ENCODE assay signal across 20 cellular contexts in genomic region chr16:81611721-81612120, GRCh38.
DNase-seq lines count a peak whose midpoint lies in the region; ATAC-seq and TF ChIP-seq lines count a peak whose summit lies in the region.
"Had no signal": no experiment of that assay in that cellular context is flagged by ENCODE, and none has a peak within 500 bp of the region (broad histone marks: within the 10 kb centered on the region; RNA-seq: fewer than 3 reads in every experiment).

No MANE protein-coding gene starts in this region.

- peaks cover 0 to 24% (median 0%) of the 10 kb centered on the region in 9 donors for H3K36me3 ChIP-seq in heart left ventricle
- peaks cover 0 to 29% (median 7%) of the 10 kb centered on the region in 4 donors for H3K36me3 ChIP-seq in upper lobe of left lung
- H3K36me3 ChIP-seq: SJCRH30 had no signal

- peaks cover 4 to 11% (median 9%) of the 10 kb centered on the region in 4 donors for H3K4me1 Mint-ChIP-seq in naive thymus-derived CD8-positive, alpha-beta T cell

- H3K9me3 Mint-ChIP-seq in naive thymus-derived CD8-positive, alpha-beta T cell: no peaks in the 10 kb centered on the region
- H3K9me3 Mint-ChIP-seq: IgD-negative memory B cell, naive B cell had no signal

- peak overlapping the region in 8 of 10 donors; percentile 34 to 85 (median 72) for H3K27ac Mint-ChIP-seq in naive thymus-derived CD8-positive, alpha-beta T cell

- H3K4me3 Mint-ChIP-seq in naive thymus-derived CD8-positive, alpha-beta T cell: no peak overlapping the region
- H3K4me3 Mint-ChIP-seq: IgD-negative memory B cell, naive B cell had no signal

- H3K4me3 ChIP-seq in heart left ventricle (peak overlapping the region in 3 of 12 donors; percentile 32 to 42 (median 39)), upper lobe of left lung (no peak overlapping the region)
- H3K4me3 ChIP-seq: cardiac muscle cell, SJCRH30 had no signal

- TF ChIP-seq POLR2A in heart left ventricle (IDR thresholded peaks at IDR 0.05) (no peak), upper lobe of left lung (IDR thresholded peaks at IDR 0.05) (no peak)

- peaks cover 0 to 36% (median 0%) of the 10 kb centered on the region in 3 donors for H3K36me3 Mint-ChIP-seq in naive thymus-derived CD8-positive, alpha-beta T cell

- TF ChIP-seq CTCF in heart left ventricle (IDR thresholded peaks at IDR 0.05) (no peak), upper lobe of left lung (IDR thresholded peaks at IDR 0.05) (no peak)

- no peaks in the 10 kb centered on the region for H3K27me3 ChIP-seq in heart left ventricle
- no peaks in the 10 kb centered on the region for H3K27me3 ChIP-seq in upper lobe of left lung
- H3K27me3 ChIP-seq: cardiac muscle cell, SJCRH30 had no signal

- H3K9me3 ChIP-seq in heart left ventricle (no peaks in the 10 kb centered on the region), upper lobe of left lung (no peaks in the 10 kb centered on the region)
- H3K9me3 ChIP-seq: SJCRH30 had no signal

- WGBS in heart left ventricle, 4 donors: 73 to 89% (median 75%) methylated on average over 6 of the region's 6 CpGs
- 73% methylated on average over 5 to 6 of the region's 6 CpGs for WGBS in upper lobe of left lung, 2 donors

- no peaks in the 10 kb centered on the region for H3K27me3 Mint-ChIP-seq in naive thymus-derived CD8-positive, alpha-beta T cell
- H3K27me3 Mint-ChIP-seq: IgD-negative memory B cell, naive B cell had no signal

- TF ChIP-seq EP300 in upper lobe of left lung (IDR thresholded peaks at IDR 0.05): no peak

- POLR2A ChIA-PET in naive thymus-derived CD8-positive, alpha-beta T cell (lab: Charles Lee): no interaction called here

- H3K27ac ChIP-seq in heart left ventricle: peak overlapping the region in 11 of 12 donors; percentile 25 to 88 (median 69)
- H3K27ac ChIP-seq in cingulate gyrus (ENCODE audit: low read depth, low read length): peak overlapping the region; percentile 87
- H3K27ac ChIP-seq in upper lobe of left lung: peak overlapping the region; percentile 29 to 67 (median 56)
- H3K27ac ChIP-seq: cardiac muscle cell, SJCRH30 had no signal

- ATAC-seq in heart left ventricle (no peak), upper lobe of left lung (ENCODE audit: low FRiP score in 2 of 2) (no peak), GM21423 (IDR thresholded peaks at IDR 0.05; ENCODE audit: unreplicated experiment) (no peak), GM21390 (IDR thresholded peaks at IDR 0.05; ENCODE audit: unreplicated experiment) (no peak)
- no peak for ATAC-seq in naive thymus-derived CD8-positive, alpha-beta T cell

- intact Hi-C loops in heart left ventricle (cut with DNase I): loop anchor here in 6 of 10 donors (2.0 to 10.0 kb wide), 10 partner anchors 57 to 247 kb away; partner anchors contain the start of gene CMIP (in 2 of the 6)
- intact Hi-C loops in cardiac septum (cut with DNase I): loop anchor here (1.0 to 5.0 kb wide), 2 partner anchors 36 to 119 kb away; no protein-coding TSS in a partner anchor

- H3K4me1 ChIP-seq in heart left ventricle: peaks cover 12 to 72% (median 60%) of the 10 kb centered on the region in 12 donors
- H3K4me1 ChIP-seq in upper lobe of left lung: peaks cover 40 to 61% (median 59%) of the 10 kb centered on the region in 4 donors
- H3K4me1 ChIP-seq: SJCRH30 had no signal

- DNase-seq in heart left ventricle (peak in 1 of 5 donors; percentile 21), cardiac septum (ENCODE audit: low spot score) (no peak), upper lobe of left lung (no peak), NAMALWA (ENCODE audit: low spot score) (no peak)
- no peak for DNase-seq in naive thymus-derived CD8-positive, alpha-beta T cell
- DNase-seq: activated naive CD4-positive, alpha-beta T cell treated with anti-CD3 and anti-CD28 coated beads, Interleukin-2, amount 50 U/mL, for 16 hours; Calu3; H7; islet precursor cell; naive B cell; NCI-H1105 treated with DMSO at 0.1 percent for 48 hours; NCI-H2171; NK-92 treated with Interleukin-12 subunit alpha and Interleukin-12 subunit beta, amount 100 ng/mL, for 24 hours; SJCRH30; stimulated activated CD4-positive, alpha-beta T cell treated with anti-CD3 and anti-CD28 coated beads, Interleukin-1b, Interleukin-23, amount 100 ng/mL, for 48 hours had no signal
